Comparison of ENCODE assay signal across 29 cellular contexts in genomic region chr10:91309711-91310110, GRCh38.
"Had no signal": no experiment of that assay in that cellular context is flagged by ENCODE, and none has a peak within 500 bp of the region (broad histone marks: within the 10 kb centered on the region; RNA-seq: fewer than 3 reads in every experiment).

No MANE protein-coding gene starts in this region.

- H3K4me3 Mint-ChIP-seq: stimulated activated effector memory CD8-positive, alpha-beta T cell treated with anti-CD3 and anti-CD28 coated beads, Interleukin-12 subunit alpha, Interleukin-12 subunit beta, amount 100 ng/mL, for 72 hours; stimulated activated memory B cell treated with anti-CD40 and anti-IgM and Interleukin-4, amounts not matched to agents 10 μg/mL and 1 μg/mL and 100 μg/mL, for 72 hours; stimulated activated naive B cell treated with anti-CD40 and anti-IgM and Interleukin-4, amounts not matched to agents 10 μg/mL and 1 μg/mL and 100 μg/mL, for 72 hours; stimulated activated naive CD8-positive, alpha-beta T cell treated with anti-CD3 and anti-CD28 coated beads, Interleukin-15, amount 100 ng/mL, for 72 hours; stimulated activated naive CD8-positive, alpha-beta T cell treated with anti-CD3 and anti-CD28 coated beads, Interleukin-15, Interleukin-2, amounts not matched to agents 100 ng/mL and 50 ng/mL, for 24 hours; type B pancreatic cell had no signal

- H3K9me3 ChIP-seq: stomach, suprapubic skin, testis, thoracic aorta, thyroid gland, tibial artery, tibial nerve, transverse colon, upper lobe of left lung, upper lobe of right lung, uterus, vagina had no signal

- H3K36me3 ChIP-seq: stomach, suprapubic skin, thoracic aorta, thyroid gland, tibial artery, tibial nerve, transverse colon, upper lobe of left lung, upper lobe of right lung, uterus, vagina had no signal

- H3K27ac ChIP-seq: stomach, suprapubic skin, testis, thoracic aorta, thyroid gland, tibial artery, tibial nerve, transverse colon, upper lobe of left lung, upper lobe of right lung, uterus, vagina had no signal

- H3K4me1 ChIP-seq: stomach, testis, thyroid gland, tibial artery, tibial nerve, transverse colon, upper lobe of right lung, uterus had no signal

- H3K27ac Mint-ChIP-seq: stimulated activated effector memory CD8-positive, alpha-beta T cell treated with anti-CD3 and anti-CD28 coated beads, Interleukin-12 subunit alpha, Interleukin-12 subunit beta, amount 100 ng/mL, for 72 hours; stimulated activated memory B cell treated with anti-CD40 and anti-IgM and Interleukin-4, amounts not matched to agents 10 μg/mL and 1 μg/mL and 100 μg/mL, for 72 hours; stimulated activated naive B cell treated with anti-CD40 and anti-IgM and Interleukin-4, amounts not matched to agents 10 μg/mL and 1 μg/mL and 100 μg/mL, for 72 hours; stimulated activated naive CD8-positive, alpha-beta T cell treated with anti-CD3 and anti-CD28 coated beads, Interleukin-15, amount 100 ng/mL, for 72 hours; stimulated activated naive CD8-positive, alpha-beta T cell treated with anti-CD3 and anti-CD28 coated beads, Interleukin-15, Interleukin-2, amounts not matched to agents 100 ng/mL and 50 ng/mL, for 24 hours; type B pancreatic cell had no signal

- H3K36me3 Mint-ChIP-seq: stimulated activated effector memory CD8-positive, alpha-beta T cell treated with anti-CD3 and anti-CD28 coated beads, Interleukin-12 subunit alpha, Interleukin-12 subunit beta, amount 100 ng/mL, for 72 hours; stimulated activated memory B cell treated with anti-CD40 and anti-IgM and Interleukin-4, amounts not matched to agents 10 μg/mL and 1 μg/mL and 100 μg/mL, for 72 hours; stimulated activated naive B cell treated with anti-CD40 and anti-IgM and Interleukin-4, amounts not matched to agents 10 μg/mL and 1 μg/mL and 100 μg/mL, for 72 hours; type B pancreatic cell had no signal

- ATAC-seq: stimulated activated effector memory CD8-positive, alpha-beta T cell treated with anti-CD3 and anti-CD28 coated beads, Interleukin-12 subunit alpha, Interleukin-12 subunit beta, amount 100 ng/mL, for 72 hours; stimulated activated memory B cell treated with anti-CD40 and anti-IgM and Interleukin-4, amounts not matched to agents 10 μg/mL and 1 μg/mL and 100 μg/mL, for 72 hours; stimulated activated naive B cell treated with anti-CD40 and anti-IgM and Interleukin-4, amounts not matched to agents 10 μg/mL and 1 μg/mL and 100 μg/mL, for 72 hours; stimulated activated naive CD8-positive, alpha-beta T cell treated with anti-CD3 and anti-CD28 coated beads, Interleukin-15, amount 100 ng/mL, for 72 hours; stimulated activated naive CD8-positive, alpha-beta T cell treated with anti-CD3 and anti-CD28 coated beads, Interleukin-15, Interleukin-2, amounts not matched to agents 100 U/mL and 50 U/mL, for 24 hours; upper lobe of right lung had no signal

- DNase-seq: stimulated activated CD4-positive, alpha-beta T cell treated with anti-CD3 and anti-CD28 coated beads, Interleukin-2, amount 100 ng/mL, for 48 hours; stimulated activated CD4-positive, alpha-beta T cell treated with anti-CD3 and anti-CD28 coated beads, Interleukin-4, amount 100 ng/mL, for 1 hour; stimulated activated CD4-positive, alpha-beta T cell treated with anti-CD3 and anti-CD28 coated beads, Interleukin-4, amount 100 ng/mL, for 24 hours; stimulated activated CD4-positive, alpha-beta T cell treated with anti-CD3 and anti-CD28 coated beads, Interleukin-4, amount 100 ng/mL, for 4 hours; stimulated activated CD8-positive, alpha-beta memory T cell treated with anti-CD3 and anti-CD28 coated beads, Interleukin-4, amount 100 ng/mL, for 48 hours; stimulated activated naive B cell treated with anti-CD40 and anti-IgM and Interleukin-4, amounts not matched to agents 10 μg/mL and 1 μg/mL and 100 μg/mL, for 72 hours; stimulated activated naive CD4-positive, alpha-beta T cell; stimulated activated naive CD4-positive, alpha-beta T cell treated with Interleukin-2 at 50 U/mL for 16 hours; stimulated activated naive CD8-positive, alpha-beta T cell treated with anti-CD3 and anti-CD28 coated beads, Interleukin-15, amount 100 ng/mL, for 72 hours; stimulated activated naive CD8-positive, alpha-beta T cell treated with anti-CD3 and anti-CD28 coated beads, Interleukin-15, Interleukin-2, amounts not matched to agents 100 U/mL and 50 U/mL, for 24 hours; stomach; substantia nigra; testis; thyroid gland; tibial artery; transverse colon; trophoblast cell; upper lobe of left lung; upper lobe of right lung; uterus had no signal

- FAIRE-seq: urothelium cell line had no signal

- H3K27me3 ChIP-seq: testis, thyroid gland, tibial artery, tibial nerve, transverse colon, upper lobe of left lung, upper lobe of right lung, uterus, vagina had no signal

- H3K4me3 ChIP-seq: stomach, suprapubic skin, testis, thoracic aorta, thyroid gland, tibial artery, tibial nerve, transverse colon, upper lobe of left lung, upper lobe of right lung, uterus, vagina had no signal

- H3K9me3 Mint-ChIP-seq: stimulated activated effector memory CD8-positive, alpha-beta T cell treated with anti-CD3 and anti-CD28 coated beads, Interleukin-12 subunit alpha, Interleukin-12 subunit beta, amount 100 ng/mL, for 72 hours; stimulated activated memory B cell treated with anti-CD40 and anti-IgM and Interleukin-4, amounts not matched to agents 10 μg/mL and 1 μg/mL and 100 μg/mL, for 72 hours; stimulated activated naive B cell treated with anti-CD40 and anti-IgM and Interleukin-4, amounts not matched to agents 10 μg/mL and 1 μg/mL and 100 μg/mL, for 72 hours; stimulated activated naive CD8-positive, alpha-beta T cell treated with anti-CD3 and anti-CD28 coated beads, Interleukin-15, amount 100 ng/mL, for 72 hours; stimulated activated naive CD8-positive, alpha-beta T cell treated with anti-CD3 and anti-CD28 coated beads, Interleukin-15, Interleukin-2, amounts not matched to agents 100 ng/mL and 50 ng/mL, for 24 hours; type B pancreatic cell had no signal

- H3K4me1 Mint-ChIP-seq: stimulated activated memory B cell treated with anti-CD40 and anti-IgM and Interleukin-4, amounts not matched to agents 10 μg/mL and 1 μg/mL and 100 μg/mL, for 72 hours; stimulated activated naive B cell treated with anti-CD40 and anti-IgM and Interleukin-4, amounts not matched to agents 10 μg/mL and 1 μg/mL and 100 μg/mL, for 72 hours had no signal
